In the genomic region with DNA sequence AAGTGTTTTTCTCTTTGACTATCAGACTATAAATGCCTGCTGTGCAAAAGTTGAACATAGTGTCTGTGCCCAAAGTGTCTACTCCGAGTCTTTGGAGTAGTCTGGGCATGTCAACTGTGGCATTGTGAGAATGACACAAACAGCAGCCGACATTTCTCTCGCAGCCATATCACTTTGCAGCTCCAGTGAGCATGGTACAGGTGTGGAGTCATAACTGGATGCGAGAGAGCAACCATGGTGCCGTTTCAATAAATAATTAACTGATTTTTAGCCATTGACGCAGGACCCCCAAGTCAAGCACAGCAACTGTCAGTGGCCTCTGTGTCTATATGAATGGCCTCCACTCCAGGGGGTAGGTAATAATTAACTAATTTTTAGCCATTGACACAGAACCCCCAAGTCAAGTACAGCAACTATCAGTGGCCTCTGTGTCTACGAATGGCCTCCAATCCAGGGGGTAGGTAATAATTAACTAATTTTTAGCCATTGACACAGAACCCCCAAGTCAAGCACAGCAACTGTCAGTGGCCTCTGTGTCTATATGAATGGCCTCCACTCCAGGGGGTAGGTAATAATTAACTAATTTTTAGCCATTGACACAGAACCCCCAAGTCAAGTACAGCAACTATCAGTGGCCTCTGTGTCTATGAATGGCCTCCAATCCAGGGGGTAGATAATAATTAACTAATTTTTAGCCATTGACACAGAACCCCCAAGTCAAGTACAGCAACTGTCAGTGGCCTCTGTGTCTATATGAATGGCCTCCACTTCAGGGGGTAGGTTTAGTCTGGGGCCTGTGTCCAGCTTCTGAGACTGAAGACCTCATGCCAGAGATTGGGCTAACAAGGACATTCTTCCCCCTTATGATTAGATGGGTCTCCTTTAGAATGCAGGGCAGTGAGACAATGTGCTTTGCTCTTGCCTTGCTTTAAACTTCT, we compare ENCODE assay signal across 8 cellular contexts.
A peak's percentile ranks its signal among the peaks of the same experiment; 100 is the strongest.
DNase-seq lines count a peak whose midpoint lies in the region; ATAC-seq and FAIRE-seq lines count a peak whose summit lies in the region.
"Not testable (repeated sequence)": the region's sequence is repeated elsewhere in the genome, so short reads cannot be mapped to it uniquely, and the experiment has no call there.

No MANE protein-coding gene starts in this region.

- peak; percentile 93 for FAIRE-seq in GM18507 (lab: Jason Lieb, UNC)

- not testable (repeated sequence) for H3K27me3 Mint-ChIP-seq in activated CD4-positive, alpha-beta T cell treated with anti-CD3 and anti-CD28 coated beads, Interleukin-2, amount 10 ng/mL, durations not matched to agents 24 days and 14 days

- peak; percentile 22 for DNase-seq in GM18507 (ENCODE audit: extremely low spot score, insufficient read length, low read depth)
- peak; percentile 13 for DNase-seq in activated CD4-positive, alpha-beta T cell treated with anti-CD3 and anti-CD28 coated beads, Interleukin-2, amount 10 ng/mL, durations not matched to agents 24 days and 14 days
- DNase-seq in renal cortical epithelial cell (ENCODE audit: low read depth), result peak; percentile 85

- peak; percentile 82 for ATAC-seq in GM19043 (IDR thresholded peaks at IDR 0.05; ENCODE audit: low read depth, unreplicated experiment)
- peak; percentile 83 for ATAC-seq in GM21381 (IDR thresholded peaks at IDR 0.05; ENCODE audit: unreplicated experiment)
- ATAC-seq in HG02588 (IDR thresholded peaks at IDR 0.05; ENCODE audit: unreplicated experiment), result peak; percentile 77
- peak; percentile 93 for ATAC-seq in HG02981 (IDR thresholded peaks at IDR 0.05; ENCODE audit: unreplicated experiment)
- peak; percentile 94 for ATAC-seq in HG03378 (IDR thresholded peaks at IDR 0.05; ENCODE audit: unreplicated experiment)

- H3K27ac Mint-ChIP-seq in activated CD4-positive, alpha-beta T cell treated with anti-CD3 and anti-CD28 coated beads, Interleukin-2, amount 10 ng/mL, durations not matched to agents 24 days and 14 days, result not testable (repeated sequence)

- intact Hi-C loops in activated CD4-positive, alpha-beta T cell treated with anti-CD3 and anti-CD28 coated beads, Interleukin-2, amount 10 ng/mL, durations not matched to agents 24 days and 14 days (cut with micrococcal nuclease), result not testable (repeated sequence)

- H3K36me3 Mint-ChIP-seq in activated CD4-positive, alpha-beta T cell treated with anti-CD3 and anti-CD28 coated beads, Interleukin-2, amount 10 ng/mL, durations not matched to agents 24 days and 14 days (ENCODE audit: low read depth), result not testable (repeated sequence)

- H3K9me3 Mint-ChIP-seq in activated CD4-positive, alpha-beta T cell treated with anti-CD3 and anti-CD28 coated beads, Interleukin-2, amount 10 ng/mL, durations not matched to agents 24 days and 14 days, result not testable (repeated sequence)

- H3K4me1 Mint-ChIP-seq in activated CD4-positive, alpha-beta T cell treated with anti-CD3 and anti-CD28 coated beads, Interleukin-2, amount 10 ng/mL, durations not matched to agents 24 days and 14 days, result not testable (repeated sequence)

- H3K4me3 Mint-ChIP-seq in activated CD4-positive, alpha-beta T cell treated with anti-CD3 and anti-CD28 coated beads, Interleukin-2, amount 10 ng/mL, durations not matched to agents 24 days and 14 days, result not testable (repeated sequence)

Comparison
In these comparisons a context has a peak if more than half of its experiments do, and no peak if none do; other contexts are left out.
1. Peak in every context shown above with its lines: DNase-seq and ATAC-seq.
2. DNase-seq: peak in every context shown above with its lines; median percentile 85 in renal cortical epithelial cell; 22 in GM18507; 13 in activated CD4-positive, alpha-beta T cell treated with anti-CD3 and anti-CD28 coated beads, Interleukin-2, amount 10 ng/mL, durations not matched to agents 24 days and 14 days.